In genomic region chr4:931194-931959, GRCh38 we compare ENCODE assay signal across 8 cellular contexts. TPM values are rescaled to one million over a fixed set of nuclear protein-coding genes. Genes with fewer than 3 reads are reported as not detected.
DNase-seq lines count a peak whose midpoint lies in the region; ATAC-seq and TF ChIP-seq lines count a peak whose summit lies in the region.

No MANE protein-coding gene starts in this region.

- H3K4me3 ChIP-seq in BLaER1 (peak overlapping the region; percentile 85), PC-9 (peak overlapping the region; percentile 96), coronary artery (peak overlapping the region; percentile 92), lung (peak overlapping the region; percentile 93), tibial nerve (peak overlapping the region; percentile 88 to 100 (median 98))

- H3K27me3 ChIP-seq in BLaER1 (no peaks in the 10 kb centered on the region), PC-9 (ENCODE audit: insufficient read depth, low read depth) (no peaks in the 10 kb centered on the region), lung (ENCODE audit: control insufficient read depth, insufficient read depth) (no peaks in the 10 kb centered on the region), tibial nerve (no peaks in the 10 kb centered on the region)

- WGBS in lung, 2 donors: 2 to 4% methylated on average over 30 to 31 of the region's 31 CpGs
- WGBS in tibial nerve, 2 donors: 5 to 8% methylated on average over 14 to 31 of the region's 31 CpGs

- POLR2A ChIA-PET in PC-9 (lab: Charles Lee; ENCODE audit: unreplicated experiment): interaction anchor here (0.6 kb wide), 1 partner anchor 251 kb away, joined by 3 read pairs; no protein-coding TSS in a partner anchor

- H3K9me2 ChIP-seq in PC-9 (ENCODE audit: insufficient read depth): no peaks in the 10 kb centered on the region

- TF ChIP-seq POLR2A in tibial nerve (IDR thresholded peaks at IDR 0.05): no peak

- peaks cover 47% of the 10 kb centered on the region for H4K20me1 ChIP-seq in BLaER1
- H4K20me1 ChIP-seq in PC-9 (ENCODE audit: insufficient read depth): peaks cover 34% of the 10 kb centered on the region

- no TSS peak for BruUV-seq in PC-9 (replicated peaks; lab: Mats Ljungman, UMichigan)

- TF ChIP-seq CTCF in PC-9 (conservative IDR thresholded peaks at IDR 0.05) (no peak), coronary artery (IDR thresholded peaks at IDR 0.05) (no peak), lung (IDR thresholded peaks at IDR 0.05; ENCODE audit: control extremely low read depth, extremely low read depth) (no peak), tibial nerve (IDR thresholded peaks at IDR 0.05) (no peak)

- H3K36me3 ChIP-seq in BLaER1 (peaks cover 15% of the 10 kb centered on the region), PC-9 (ENCODE audit: low read depth) (no peaks in the 10 kb centered on the region), lung (ENCODE audit: control insufficient read depth in 2 of 2, insufficient read depth in 2 of 2, low read length in 2 of 2) (peaks cover 0 to 4% of the 10 kb centered on the region in 2 donors), tibial nerve (no peaks in the 10 kb centered on the region)

- H3F3A ChIP-seq in PC-9 (ENCODE audit: insufficient read depth, low read depth): peaks cover 25% of the 10 kb centered on the region

- H3K9me3 ChIP-seq in BLaER1: no peaks in the 10 kb centered on the region
- H3K9me3 ChIP-seq in PC-9 (ENCODE audit: insufficient read depth, low read depth): no peaks in the 10 kb centered on the region
- no peaks in the 10 kb centered on the region for H3K9me3 ChIP-seq in lung (ENCODE audit: control insufficient read depth in 2 of 2, insufficient read depth in 1 of 2, low read length in 1 of 2)
- no peaks in the 10 kb centered on the region for H3K9me3 ChIP-seq in tibial nerve

- H2AFZ ChIP-seq in PC-9: peak overlapping the region; percentile 88

- H3K27ac ChIP-seq in BLaER1 (peak overlapping the region; percentile 93), PC-9 (peak overlapping the region; percentile 24), coronary artery (peak overlapping the region; percentile 87 to 88), lung (ENCODE audit: low read depth in 1 of 2, low read length in 1 of 2) (peak overlapping the region; percentile 97 to 98), tibial nerve (peak overlapping the region; percentile 77 to 98 (median 92))

- H3K9ac ChIP-seq in BLaER1: peak overlapping the region; percentile 95

- no peak for TF ChIP-seq EP300 in tibial nerve (IDR thresholded peaks at IDR 0.05)

- H3K79me2 ChIP-seq in PC-9 (ENCODE audit: low read depth): peaks cover 48% of the 10 kb centered on the region

- intact Hi-C loops in PC-9 (cut with micrococcal nuclease; ENCODE audit: unreplicated experiment): loop anchor here (2.0 to 5.0 kb wide), 2 partner anchors 41 to 415 kb away; partner anchors contain the start of genes DGKQ and UVSSA

- CTCF ChIA-PET in PC-9 (lab: Charles Lee): no interaction called here

- ATAC-seq in GM21723 (IDR thresholded peaks at IDR 0.05; ENCODE audit: unreplicated experiment) (peak; percentile 6), lung (ENCODE audit: insufficient read depth, low FRiP score) (no peak), HG03378 (IDR thresholded peaks at IDR 0.05; ENCODE audit: unreplicated experiment) (no peak)

- H3K4me2 ChIP-seq in BLaER1 (peak overlapping the region; percentile 97), PC-9 (peak overlapping the region; percentile 85)

- H3K4me1 ChIP-seq in BLaER1 (peaks cover 43% of the 10 kb centered on the region), PC-9 (replicated peaks; ENCODE audit: insufficient read depth) (peaks cover 30% of the 10 kb centered on the region), lung (ENCODE audit: control insufficient read depth in 2 of 2, insufficient read depth in 2 of 2, low read length in 2 of 2) (peaks cover 5 to 17% of the 10 kb centered on the region in 2 donors), tibial nerve (peaks cover 5 to 62% (median 32%) of the 10 kb centered on the region in 4 donors)

- peak in 1 of 2 experiments; percentile 39 for DNase-seq in PC-9
- no peak for DNase-seq in coronary artery (ENCODE audit: low spot score)
- no peak for DNase-seq in lung (ENCODE audit: low spot score)
- DNase-seq in tibial nerve (ENCODE audit: low spot score in 2 of 2): no peak
- DNase-seq in DMS153 (lab: John Stamatoyannopoulos, UW): no peak

RNA-seq across cellular contexts. Expression of gene GAK, which starts 0.7 kb away (rescaled TPM):
- total RNA-seq in PC-9 (2021) (114 and 138 TPM in 2 replicates), lung (100 to 1,000 TPM; 101 to 156 TPM), tibial nerve (100 to 1,000 TPM in 3 of 4 donors, 10 to 100 TPM in 1; 92.3 to 177 (median 127) TPM)
- polyA plus RNA-seq in lung: 100 to 1,000 TPM; 119 to 178 TPM

RNA-seq across cellular contexts. Expression of gene TMEM175, which starts 0.9 kb away (rescaled TPM):
- total RNA-seq in PC-9 (2021): 13.5 and 20.2 TPM in 2 replicates
- 10 to 100 TPM; 23.7 to 29.6 TPM for total RNA-seq in lung
- 10 to 100 TPM; 25.3 to 43.7 TPM for polyA plus RNA-seq in lung
- 10 to 100 TPM; 33.3 to 61.2 (median 39.0) TPM for total RNA-seq in tibial nerve

RNA-seq across cellular contexts. Expression of gene DGKQ, which starts 42.0 kb away (rescaled TPM):
- total RNA-seq in PC-9 (2021) (11.5 and 16.9 TPM in 2 replicates), lung (10 to 100 TPM in 1 of 2 donors, 1 to 10 TPM in 1; 5.9 to 19.1 TPM), tibial nerve (10 to 100 TPM in 3 of 4 donors, 1 to 10 TPM in 1; 9.0 to 23.4 (median 13.6) TPM)
- 1 to 10 TPM; 7.0 to 9.8 TPM for polyA plus RNA-seq in lung

RNA-seq across cellular contexts. Expression of gene IDUA, which starts 55.5 kb away (rescaled TPM):
- 46.6 and 74.7 TPM in 2 replicates for total RNA-seq in PC-9 (2021)
- 10 to 100 TPM in 1 of 2 donors, 1 to 10 TPM in 1; 7.5 to 66.5 TPM for total RNA-seq in lung
- 10 to 100 TPM; 14.9 to 28.4 TPM for polyA plus RNA-seq in lung
- 10 to 100 TPM; 23.9 to 79.4 (median 52.9) TPM for total RNA-seq in tibial nerve

Comparison
In these comparisons a context has a peak if more than half of its experiments do, and no peak if none do; other contexts are left out.
1. H3K27ac ChIP-seq: peak in every context shown above with its lines; median percentile 98 in lung; 93 in BLaER1; 92 in tibial nerve; 88 in coronary artery; 24 in PC-9.